In genomic region chr15:99682455-99682854, GRCh38 we compare ENCODE assay signal across 11 cellular contexts. TPM values are rescaled to one million over a fixed set of nuclear protein-coding genes. Genes with fewer than 3 reads are reported as not detected.
DNase-seq lines count a peak whose midpoint lies in the region; ATAC-seq and TF ChIP-seq lines count a peak whose summit lies in the region.
"Had no signal": no experiment of that assay in that cellular context is flagged by ENCODE, and none has a peak within 500 bp of the region (broad histone marks: within the 10 kb centered on the region; RNA-seq: fewer than 3 reads in every experiment).

No MANE protein-coding gene starts in this region.

- H3K9me3 Mint-ChIP-seq in activated naive CD8-positive, alpha-beta T cell treated with anti-CD3 and anti-CD28 coated beads, Interleukin-2, amount 10 ng/mL, durations not matched to agents 7 days and 5 days, result peaks cover 20% of the 10 kb centered on the region

- POLR2A ChIA-PET in activated naive CD8-positive, alpha-beta T cell treated with anti-CD3 and anti-CD28 coated beads, Interleukin-2, amount 10 ng/mL, durations not matched to agents 7 days and 5 days (lab: Charles Lee), result interaction anchor here (1.2 kb wide), 2 partner anchors 51 to 115 kb away, joined by 3 read pairs; no protein-coding TSS in a partner anchor

- H3K9me3 ChIP-seq in cardiac muscle cell (ENCODE audit: low read depth) (no peaks in the 10 kb centered on the region), uterus (peaks cover 0 to 6% of the 10 kb centered on the region in 2 donors), colonic mucosa (no peaks in the 10 kb centered on the region)

- no peak overlapping the region for H3K4me3 Mint-ChIP-seq in activated naive CD8-positive, alpha-beta T cell treated with anti-CD3 and anti-CD28 coated beads, Interleukin-2, amount 10 ng/mL, durations not matched to agents 7 days and 5 days

- TF ChIP-seq CTCF in cardiac muscle cell (IDR thresholded peaks at IDR 0.05; ENCODE audit: low read depth, low read length) (no peak), uterus (IDR thresholded peaks at IDR 0.05) (no peak), colonic mucosa (IDR thresholded peaks at IDR 0.05) (no peak)

- peaks cover 17% of the 10 kb centered on the region for H3K4me1 Mint-ChIP-seq in activated naive CD8-positive, alpha-beta T cell treated with anti-CD3 and anti-CD28 coated beads, Interleukin-2, amount 10 ng/mL, durations not matched to agents 7 days and 5 days

- H3K27ac ChIP-seq in cardiac muscle cell (peak overlapping the region; percentile 66), uterus (peak overlapping the region; percentile 46 to 70), colonic mucosa (no peak overlapping the region)

- H3K27me3 Mint-ChIP-seq in activated naive CD8-positive, alpha-beta T cell treated with anti-CD3 and anti-CD28 coated beads, Interleukin-2, amount 10 ng/mL, durations not matched to agents 7 days and 5 days, result no peaks in the 10 kb centered on the region

- H3K27me3 ChIP-seq in cardiac muscle cell, result no peaks in the 10 kb centered on the region
- no peaks in the 10 kb centered on the region for H3K27me3 ChIP-seq in uterus
- H3K27me3 ChIP-seq in colonic mucosa, result no peaks in the 10 kb centered on the region

- ATAC-seq in activated naive CD8-positive, alpha-beta T cell treated with anti-CD3 and anti-CD28 coated beads, Interleukin-2, amount 10 ng/mL, durations not matched to agents 7 days and 5 days (ENCODE audit: low read depth), result no peak
- ATAC-seq in left ventricle myocardium superior (peak; percentile 58), HG02642 (IDR thresholded peaks at IDR 0.05; ENCODE audit: poor library complexity, unreplicated experiment) (no peak), GM21717 (IDR thresholded peaks at IDR 0.05; ENCODE audit: unreplicated experiment) (no peak)

- DNase-seq in cardiac muscle cell (ENCODE audit: low read depth in 1 of 2, low spot score in 1 of 2), result peak in 1 of 2 donors; percentile 88
- DNase-seq in cardiac septum (ENCODE audit: low spot score), result no peak
- no peak for DNase-seq in activated naive CD8-positive, alpha-beta T cell treated with anti-CD3 and anti-CD28 coated beads, Interleukin-2, amount 10 ng/mL, durations not matched to agents 7 days and 5 days
- DNase-seq in left ventricle myocardium superior, result no peak
- DNase-seq in uterus, result no peak
- no peak for DNase-seq in colonic mucosa
- DNase-seq: activated CD4-positive, alpha-beta T cell treated with anti-CD3 and anti-CD28 coated beads, Interleukin-2, amount 50 U/mL, for 4 hours; hypothalamus; NCI-H1417 had no signal

- no peak for TF ChIP-seq POLR2A in uterus (IDR thresholded peaks at IDR 0.05)

- H3K36me3 ChIP-seq in cardiac muscle cell (peaks cover 51% of the 10 kb centered on the region), uterus (no peaks in the 10 kb centered on the region), colonic mucosa (no peaks in the 10 kb centered on the region)

- peak overlapping the region; percentile 47 for H3K27ac Mint-ChIP-seq in activated naive CD8-positive, alpha-beta T cell treated with anti-CD3 and anti-CD28 coated beads, Interleukin-2, amount 10 ng/mL, durations not matched to agents 7 days and 5 days

- H3K36me3 Mint-ChIP-seq in activated naive CD8-positive, alpha-beta T cell treated with anti-CD3 and anti-CD28 coated beads, Interleukin-2, amount 10 ng/mL, durations not matched to agents 7 days and 5 days, result peaks cover 55% of the 10 kb centered on the region

- intact Hi-C loops in cardiac septum (cut with DNase I), result loop anchor here (5.0 kb wide), 1 partner anchor 115 kb away; the partner anchor contains the start of gene MEF2A
- intact Hi-C loops in left ventricle myocardium superior (cut with micrococcal nuclease), result no loop called here
- intact Hi-C loops in uterus (cut with DNase I; ENCODE audit: low total_unique reads), result no loop called here
- intact Hi-C loops in colonic mucosa (cut with DNase I), result no loop called here

- no peak overlapping the region for H3K9ac ChIP-seq in colonic mucosa (ENCODE audit: low read depth in 2 of 2, low read length in 2 of 2)

- H3K4me1 ChIP-seq in cardiac muscle cell (ENCODE audit: low read depth) (no peaks in the 10 kb centered on the region), uterus (no peaks in the 10 kb centered on the region), colonic mucosa (no peaks in the 10 kb centered on the region)

- H3K4me3 ChIP-seq in cardiac muscle cell (no peak overlapping the region), uterus (no peak overlapping the region), colonic mucosa (no peak overlapping the region)

RNA-seq across cellular contexts. Expression of gene LYSMD4, which starts 50.8 kb away (rescaled TPM):
- 21.2 and 21.9 TPM in 2 replicates for total RNA-seq in cardiac muscle cell
- 24.0 and 24.4 TPM in 2 replicates for polyA plus RNA-seq in cardiac muscle cell
- total RNA-seq in cardiac septum, result 12.7 TPM
- total RNA-seq in activated naive CD8-positive, alpha-beta T cell treated with anti-CD3 and anti-CD28 coated beads, Interleukin-2, amount 10 ng/mL, durations not matched to agents 7 days and 5 days, result 10 to 100 TPM; 11.6 to 12.6 TPM
- 10.1 TPM for total RNA-seq in left ventricle myocardium superior
- total RNA-seq in uterus, result 10 to 100 TPM in 2 of 4 donors, 1 to 10 TPM in 2; 6.5 to 26.8 (median 13.3) TPM
- total RNA-seq in colonic mucosa, result 1 to 10 TPM; 8.2 to 9.1 TPM
